2 cellular contexts compared by ENCODE assay signal in genomic region chr10:78436706-78437406, GRCh38.
TF ChIP-seq lines count a peak whose summit lies in the region.

No MANE protein-coding gene starts in this region.

TF ChIP-seq in endothelial cell of umbilical vein, 7 proteins besides CTCF, POLR2A, EP300 and RAD21 (continued from another document):
- TF ChIP-seq MYC (IDR thresholded peaks at IDR 0.05; ENCODE audit: low read depth, low read length) (no peak), FOS (IDR thresholded peaks at IDR 0.05; ENCODE audit: borderline replicate concordance, insufficient read depth, low read length) (no peak), EZH2 (IDR thresholded peaks at IDR 0.05; ENCODE audit: borderline replicate concordance, low read depth, low read length, severe bottlenecking) (no peak), JUN (IDR thresholded peaks at IDR 0.05; ENCODE audit: borderline replicate concordance, insufficient read depth, insufficient read length, low read depth) (no peak), POLR2AphosphoS5 (IDR thresholded peaks at IDR 0.05; ENCODE audit: insufficient read depth, low read depth, low read length) (no peak), GATA2 (IDR thresholded peaks at IDR 0.05; ENCODE audit: insufficient read depth, insufficient read length, low read depth, low read length) (no peak)

TF ChIP-seq in SK-N-SH, 30 proteins besides CTCF, POLR2A, EP300 and RAD21:
- TF ChIP-seq PBX3 (IDR thresholded peaks at IDR 0.05) (no peak), USF1 (IDR thresholded peaks at IDR 0.05; ENCODE audit: borderline replicate concordance, low read depth) (no peak), NFIC (IDR thresholded peaks at IDR 0.05; ENCODE audit: borderline replicate concordance) (no peak), CHD2 (IDR thresholded peaks at IDR 0.05; ENCODE audit: low read length, partially characterized antibody) (no peak), YY1 (IDR thresholded peaks at IDR 0.05; ENCODE audit: low read depth) (no peak), RCOR1 (IDR thresholded peaks at IDR 0.05; ENCODE audit: low read length) (no peak), TCF12 (IDR thresholded peaks at IDR 0.05) (no peak), MEF2A (IDR thresholded peaks at IDR 0.05; ENCODE audit: borderline replicate concordance, low read depth) (no peak), USF2 (IDR thresholded peaks at IDR 0.05; ENCODE audit: borderline replicate concordance, low read depth, low read length) (no peak), RFX5 (IDR thresholded peaks at IDR 0.05; ENCODE audit: low read length) (no peak), ZBTB33 (IDR thresholded peaks at IDR 0.05; ENCODE audit: borderline replicate concordance, low read depth) (no peak), POLR2AphosphoS5 (IDR thresholded peaks at IDR 0.05; ENCODE audit: low read depth, low read length) (no peak), GABPA (IDR thresholded peaks at IDR 0.05; ENCODE audit: low read depth) (no peak), IRF3 (IDR thresholded peaks at IDR 0.05; ENCODE audit: low read depth, low read length) (no peak)
